ENCODE assay signal across 8 cellular contexts in genomic region chr9:96854073-96854876, GRCh38. TPM values are rescaled to one million over a fixed set of nuclear protein-coding genes. Genes with fewer than 3 reads are reported as not detected.
DNase-seq lines count a peak whose midpoint lies in the region; ATAC-seq and TF ChIP-seq lines count a peak whose summit lies in the region.

ZNF782 (minus strand) TSS chr9:96854514; CDS start chr9:96851961, 2,553 bp downstream.

- ATAC-seq in HG02642 (IDR thresholded peaks at IDR 0.05; ENCODE audit: poor library complexity, unreplicated experiment), result peak; percentile 91
- peak; percentile 94 for ATAC-seq in activated naive CD8-positive, alpha-beta T cell treated with anti-CD3 and anti-CD28 coated beads, Interleukin-2, amount 10 ng/mL, durations not matched to agents 7 days and 5 days (ENCODE audit: low read depth)
- peak; percentile 99 for ATAC-seq in Right ventricle myocardium superior (ENCODE audit: poor library complexity)

- H3K27me3 ChIP-seq in ovary, result no peaks in the 10 kb centered on the region
- H3K27me3 ChIP-seq in thyroid gland, result no peaks in the 10 kb centered on the region

- peaks cover 21% of the 10 kb centered on the region for H3K36me3 Mint-ChIP-seq in activated naive CD8-positive, alpha-beta T cell treated with anti-CD3 and anti-CD28 coated beads, Interleukin-2, amount 10 ng/mL, durations not matched to agents 7 days and 5 days

- H3K9me3 ChIP-seq in ovary (no peaks in the 10 kb centered on the region), thyroid gland (no peaks in the 10 kb centered on the region)

- peak; percentile 92 for DNase-seq in GM10266 (ENCODE audit: extremely low spot score)
- DNase-seq in NCI-H1105 treated with DMSO at 0.1 percent for 48 hours (lab: John Stamatoyannopoulos, UW), result peak; percentile 97
- DNase-seq in SKM-1 treated with dmso at 0.1 percent for 144 hours (lab: John Stamatoyannopoulos, UW; ENCODE audit: unreplicated experiment), result peak; percentile 68
- peak; percentile 82 for DNase-seq in activated naive CD8-positive, alpha-beta T cell treated with anti-CD3 and anti-CD28 coated beads, Interleukin-2, amount 10 ng/mL, durations not matched to agents 7 days and 5 days
- peak; percentile 95 for DNase-seq in Right ventricle myocardium superior
- DNase-seq in ovary, result peak; percentile 89 to 94 (median 92)
- peak; percentile 93 to 94 for DNase-seq in thyroid gland

- peak; percentile 56 for TF ChIP-seq POLR2A in ovary (IDR thresholded peaks at IDR 0.05)
- TF ChIP-seq POLR2A in thyroid gland (IDR thresholded peaks at IDR 0.05), result peak in 1 of 2 donors; percentile 66

- peaks cover 29% of the 10 kb centered on the region for H3K4me1 Mint-ChIP-seq in activated naive CD8-positive, alpha-beta T cell treated with anti-CD3 and anti-CD28 coated beads, Interleukin-2, amount 10 ng/mL, durations not matched to agents 7 days and 5 days

- intact Hi-C loops in Right ventricle myocardium superior (cut with DNase I), result no loop called here
- intact Hi-C loops in ovary (cut with DNase I), result no loop called here
- intact Hi-C loops in thyroid gland (cut with DNase I), result no loop called here

- H3K4me1 ChIP-seq in ovary (ENCODE audit: insufficient read depth) (peaks cover 9% of the 10 kb centered on the region), thyroid gland (peaks cover 21 to 34% of the 10 kb centered on the region in 2 donors)

- WGBS in ovary, 3 donors, result 0 to 1% (median 0%) methylated on average over 36 to 66 of the region's 66 CpGs
- 0 to 1% methylated on average over 34 to 44 of the region's 66 CpGs for WGBS in thyroid gland, 2 donors

- peaks cover 12% of the 10 kb centered on the region for H3K27me3 Mint-ChIP-seq in activated naive CD8-positive, alpha-beta T cell treated with anti-CD3 and anti-CD28 coated beads, Interleukin-2, amount 10 ng/mL, durations not matched to agents 7 days and 5 days

- H3K36me3 ChIP-seq in ovary, result no peaks in the 10 kb centered on the region
- H3K36me3 ChIP-seq in thyroid gland, result no peaks in the 10 kb centered on the region

- H3K4me3 ChIP-seq in ovary, result peak within 1 kb of the TSS; percentile 66
- peak within 1 kb of the TSS; percentile 64 to 71 (median 70) for H3K4me3 ChIP-seq in thyroid gland (replicated peaks in 1 of 3)

- TF ChIP-seq CTCF in GM10266 (IDR thresholded peaks at IDR 0.05; ENCODE audit: control insufficient read depth, insufficient read depth, low read depth, missing control alignments) (no peak), ovary (IDR thresholded peaks at IDR 0.05) (no peak), thyroid gland (IDR thresholded peaks at IDR 0.05) (no peak)

- no peaks in the 10 kb centered on the region for H3K9me3 Mint-ChIP-seq in activated naive CD8-positive, alpha-beta T cell treated with anti-CD3 and anti-CD28 coated beads, Interleukin-2, amount 10 ng/mL, durations not matched to agents 7 days and 5 days

- TF ChIP-seq EP300 in ovary (IDR thresholded peaks at IDR 0.05), result no peak

- peak within 1 kb of the TSS; percentile 98 for H3K27ac Mint-ChIP-seq in activated naive CD8-positive, alpha-beta T cell treated with anti-CD3 and anti-CD28 coated beads, Interleukin-2, amount 10 ng/mL, durations not matched to agents 7 days and 5 days

- POLR2A ChIA-PET in activated naive CD8-positive, alpha-beta T cell treated with anti-CD3 and anti-CD28 coated beads, Interleukin-2, amount 10 ng/mL, durations not matched to agents 7 days and 5 days (lab: Charles Lee), result interaction anchor here (0.7 to 2.0 kb wide), 2 partner anchors 77 to 1403 kb away, joined by 4 to 5 read pairs; partner anchors contain the start of gene ZNF510

- peak within 1 kb of the TSS in 1 of 2 donors; percentile 71 for H3K27ac ChIP-seq in ovary
- H3K27ac ChIP-seq in thyroid gland, result peak within 1 kb of the TSS; percentile 23 to 72 (median 48)

- peak within 1 kb of the TSS; percentile 99 for H3K4me3 Mint-ChIP-seq in activated naive CD8-positive, alpha-beta T cell treated with anti-CD3 and anti-CD28 coated beads, Interleukin-2, amount 10 ng/mL, durations not matched to agents 7 days and 5 days

RNA-seq across cellular contexts. Expression of gene ZNF782, which starts in this region (rescaled TPM):
- 1 to 10 TPM; 5.4 to 6.2 TPM for total RNA-seq in activated naive CD8-positive, alpha-beta T cell treated with anti-CD3 and anti-CD28 coated beads, Interleukin-2, amount 10 ng/mL, durations not matched to agents 7 days and 5 days
- 3.6 TPM for total RNA-seq in Right ventricle myocardium superior
- total RNA-seq in ovary, result 10 to 100 TPM in 3 of 7 donors, 1 to 10 TPM in 4; 7.7 to 12.4 (median 9.9) TPM
- 1 to 10 TPM; 2.8 to 3.5 TPM for polyA plus RNA-seq in ovary
- 10 to 100 TPM; 14.3 to 32.1 (median 19.6) TPM for total RNA-seq in thyroid gland
